Comparison of ENCODE assay signal across 12 cellular contexts in genomic region chr6:159976844-159977241, GRCh38. TPM values are rescaled to one million over a fixed set of nuclear protein-coding genes. Genes with fewer than 3 reads are reported as not detected.
DNase-seq lines count a peak whose midpoint lies in the region; ATAC-seq and TF ChIP-seq lines count a peak whose summit lies in the region.
"Had no signal": no experiment of that assay in that cellular context is flagged by ENCODE, and none has a peak within 500 bp of the region (broad histone marks: within the 10 kb centered on the region; RNA-seq: fewer than 3 reads in every experiment).

No MANE protein-coding gene starts in this region.

- H3K14ac ChIP-seq in mesenchymal stem cell (ENCODE audit: low read length in 2 of 2) = no peak overlapping the region

- peak overlapping the region; percentile 1 for H3K9ac ChIP-seq in mesenchymal stem cell (ENCODE audit: low read length)

- peaks cover 40% of the 10 kb centered on the region for H3K4me1 ChIP-seq in mesenchymal stem cell (ENCODE audit: control insufficient read depth, insufficient read depth, low read depth, low read length)
- H3K4me1 ChIP-seq in thyroid gland = peaks cover 55 to 83% of the 10 kb centered on the region in 2 donors
- H3K4me1 ChIP-seq in mucosa of descending colon (ENCODE audit: low read depth) = peaks cover 43% of the 10 kb centered on the region

- no peak overlapping the region for H4K91ac ChIP-seq in mesenchymal stem cell (ENCODE audit: low read length)

- H2BK15ac ChIP-seq in mesenchymal stem cell (ENCODE audit: low read depth, poor library complexity, severe bottlenecking) = no peak overlapping the region

- no peak for DNase-seq in activated naive CD4-positive, alpha-beta T cell treated with Interleukin-2 at 50 U/mL for 16 hours
- DNase-seq in mesenchymal stem cell (no peak), thyroid gland (no peak), mucosa of descending colon (no peak)
- DNase-seq in central memory CD4-positive, alpha-beta T cell = no peak
- DNase-seq: NCI-H524; stimulated activated CD4-positive, alpha-beta T cell treated with anti-CD3 and anti-CD28 coated beads, Interleukin-2, amount 100 ng/mL, for 48 hours had no signal

- H4K8ac ChIP-seq in mesenchymal stem cell (ENCODE audit: low read length) = no peak overlapping the region

- WGBS in mesenchymal stem cell = 88% methylated on average over 6 of the region's 6 CpGs
- 78 to 87% methylated on average over 6 of the region's 6 CpGs for WGBS in thyroid gland, 2 donors

- no peaks in the 10 kb centered on the region for H3K27me3 Mint-ChIP-seq in activated naive CD4-positive, alpha-beta T cell treated with anti-CD3 and anti-CD28 coated beads, Interleukin-2, amount 50 U/mL, for 24 hours
- no peaks in the 10 kb centered on the region for H3K27me3 Mint-ChIP-seq in activated T-helper 17 cell treated with anti-CD3 and anti-CD28 coated beads, Interleukin-2, amount 50 U/mL, for 72 hours

- H3K27ac Mint-ChIP-seq in activated naive CD4-positive, alpha-beta T cell treated with anti-CD3 and anti-CD28 coated beads, Interleukin-2, amount 50 U/mL, for 24 hours = peak overlapping the region; percentile 95
- H3K27ac Mint-ChIP-seq in activated T-helper 17 cell treated with anti-CD3 and anti-CD28 coated beads, Interleukin-2, amount 50 U/mL, for 72 hours = peak overlapping the region; percentile 96

- no peak overlapping the region for H2AK5ac ChIP-seq in mesenchymal stem cell (ENCODE audit: low read length, severe bottlenecking)

- H3K36me3 ChIP-seq in mesenchymal stem cell (ENCODE audit: control insufficient read depth in 1 of 2, insufficient read depth in 2 of 2, low read depth in 1 of 2, low read length in 2 of 2) = peaks cover 0 to 3% of the 10 kb centered on the region in 2 experiments
- no peaks in the 10 kb centered on the region for H3K36me3 ChIP-seq in thyroid gland
- H3K36me3 ChIP-seq in mucosa of descending colon (ENCODE audit: low read depth) = no peaks in the 10 kb centered on the region
- H3K36me3 ChIP-seq: tibial nerve had no signal

- H3K4me1 Mint-ChIP-seq in activated naive CD4-positive, alpha-beta T cell treated with anti-CD3 and anti-CD28 coated beads, Interleukin-2, amount 50 U/mL, for 24 hours = peaks cover 98% of the 10 kb centered on the region
- H3K4me1 Mint-ChIP-seq in activated T-helper 17 cell treated with anti-CD3 and anti-CD28 coated beads, Interleukin-2, amount 50 U/mL, for 72 hours = peaks cover 70% of the 10 kb centered on the region

- H3K4me3 ChIP-seq in mesenchymal stem cell (ENCODE audit: insufficient read depth in 1 of 2, low read depth in 1 of 2, low read length in 2 of 2) = peak overlapping the region in 1 of 2 experiments; percentile 21
- H3K4me3 ChIP-seq in thyroid gland (replicated peaks in 1 of 3) = no peak overlapping the region
- no peak overlapping the region for H3K4me3 ChIP-seq in mucosa of descending colon
- H3K4me3 ChIP-seq: tibial nerve had no signal

- ATAC-seq in activated T-helper 17 cell treated with anti-CD3 and anti-CD28 coated beads, Interleukin-2, amount 50 U/mL, for 72 hours (replicated peaks) = no peak
- ATAC-seq in HG03342 (IDR thresholded peaks at IDR 0.05; ENCODE audit: unreplicated experiment) (no peak), mucosa of descending colon (no peak)
- ATAC-seq: HCT116 had no signal

- no peak overlapping the region for H3K4me2 ChIP-seq in mesenchymal stem cell (ENCODE audit: low read length, poor library complexity, severe bottlenecking)

- H2BK5ac ChIP-seq in mesenchymal stem cell (ENCODE audit: low read depth, low read length, poor library complexity, severe bottlenecking) = no peak overlapping the region

- TF ChIP-seq CTCF in thyroid gland (IDR thresholded peaks at IDR 0.05) = no peak
- no peak for TF ChIP-seq CTCF in mucosa of descending colon (IDR thresholded peaks at IDR 0.05)

- no peak overlapping the region for H2BK120ac ChIP-seq in mesenchymal stem cell (ENCODE audit: low read depth, low read length)

- peaks cover 5% of the 10 kb centered on the region for H3K9me3 Mint-ChIP-seq in activated naive CD4-positive, alpha-beta T cell treated with anti-CD3 and anti-CD28 coated beads, Interleukin-2, amount 50 U/mL, for 24 hours
- no peaks in the 10 kb centered on the region for H3K9me3 Mint-ChIP-seq in activated T-helper 17 cell treated with anti-CD3 and anti-CD28 coated beads, Interleukin-2, amount 50 U/mL, for 72 hours

- no peaks in the 10 kb centered on the region for H3K27me3 ChIP-seq in mesenchymal stem cell (ENCODE audit: control insufficient read depth in 1 of 2, insufficient read depth in 1 of 2, low read length in 2 of 2)
- no peaks in the 10 kb centered on the region for H3K27me3 ChIP-seq in thyroid gland
- H3K27me3 ChIP-seq: tibial nerve had no signal

- intact Hi-C loops in thyroid gland (cut with DNase I) = loop anchor here (10.0 kb wide), 1 partner anchor 58 kb away; no protein-coding TSS in a partner anchor
- intact Hi-C loops in mucosa of descending colon (cut with DNase I, micrococcal nuclease) = no loop called here

- no peak overlapping the region for H3K18ac ChIP-seq in mesenchymal stem cell (ENCODE audit: low read depth in 1 of 2, low read length in 2 of 2)

- no peak overlapping the region for H2BK12ac ChIP-seq in mesenchymal stem cell (ENCODE audit: low read length in 2 of 2)

- H3K79me1 ChIP-seq in mesenchymal stem cell (replicated peaks; ENCODE audit: low read length, poor library complexity, severe bottlenecking) = no peaks in the 10 kb centered on the region

- H3K36me3 Mint-ChIP-seq in activated naive CD4-positive, alpha-beta T cell treated with anti-CD3 and anti-CD28 coated beads, Interleukin-2, amount 50 U/mL, for 24 hours = peaks cover 7% of the 10 kb centered on the region
- peaks cover 18% of the 10 kb centered on the region for H3K36me3 Mint-ChIP-seq in activated T-helper 17 cell treated with anti-CD3 and anti-CD28 coated beads, Interleukin-2, amount 50 U/mL, for 72 hours (ENCODE audit: low read depth)

- H3K4ac ChIP-seq in mesenchymal stem cell (ENCODE audit: low read depth in 1 of 2, low read length in 2 of 2) = no peak overlapping the region

- no peak overlapping the region for H3K27ac ChIP-seq in mesenchymal stem cell (ENCODE audit: low read length, poor library complexity, severe bottlenecking)
- peak overlapping the region in 2 of 3 donors; percentile 33 to 56 for H3K27ac ChIP-seq in thyroid gland

- H3K23ac ChIP-seq in mesenchymal stem cell (ENCODE audit: low read length in 2 of 2) = no peak overlapping the region

- H3K4me3 Mint-ChIP-seq in activated naive CD4-positive, alpha-beta T cell treated with anti-CD3 and anti-CD28 coated beads, Interleukin-2, amount 50 U/mL, for 24 hours = peak overlapping the region; percentile 53
- H3K4me3 Mint-ChIP-seq in activated T-helper 17 cell treated with anti-CD3 and anti-CD28 coated beads, Interleukin-2, amount 50 U/mL, for 72 hours = peak overlapping the region; percentile 81

- TF ChIP-seq POLR2A in thyroid gland (IDR thresholded peaks at IDR 0.05) = no peak

- H2AFZ ChIP-seq in mesenchymal stem cell (ENCODE audit: low read depth, low read length) = no peak overlapping the region

- H3K9me3 ChIP-seq in mesenchymal stem cell (ENCODE audit: control insufficient read depth, low read length) (no peaks in the 10 kb centered on the region), thyroid gland (no peaks in the 10 kb centered on the region), mucosa of descending colon (no peaks in the 10 kb centered on the region)
- H3K9me3 ChIP-seq: tibial nerve had no signal

RNA-seq across cellular contexts. Expression of gene IGF2R, which starts 8.0 kb away (rescaled TPM):
- 10 to 100 TPM; 68.2 to 82.2 TPM for total RNA-seq in activated T-helper 17 cell treated with anti-CD3 and anti-CD28 coated beads, Interleukin-2, amount 50 U/mL, for 72 hours
- 109 TPM for polyA plus RNA-seq in mesenchymal stem cell (2013, experiment 1 of 2)
- polyA plus RNA-seq in mesenchymal stem cell (2013, experiment 2 of 2) = 99.8 TPM
- total RNA-seq in thyroid gland = 100 to 1,000 TPM in 2 of 4 donors, 10 to 100 TPM in 2; 82.1 to 104 (median 94.2) TPM
- total RNA-seq in mucosa of descending colon = 100 to 1,000 TPM in 2 of 3 donors, 10 to 100 TPM in 1; 97.7 to 112 (median 101) TPM
